37 cellular contexts compared by ENCODE assay signal in genomic region chr16:52076332-52077115, GRCh38.
"Had no signal": no experiment of that assay in that cellular context is flagged by ENCODE, and none has a peak within 500 bp of the region (broad histone marks: within the 10 kb centered on the region; RNA-seq: fewer than 3 reads in every experiment).

No MANE protein-coding gene starts in this region.

- H3K9ac ChIP-seq: SK-N-SH had no signal

- H3K4me1 Mint-ChIP-seq: activated CD4-positive, alpha-beta T cell treated with anti-CD3 and anti-CD28 coated beads for 36 hours; activated CD4-positive, alpha-beta T cell treated with anti-CD3 and anti-CD28 coated beads, Interleukin-2, amount 10 ng/mL, durations not matched to agents 7 days and 5 days; activated naive CD4-positive, alpha-beta T cell treated with anti-CD3 and anti-CD28 coated beads, Interleukin-2, amount 50 U/mL, for 24 hours; central memory CD8-positive, alpha-beta T cell; WTC11 had no signal

- H3K27ac ChIP-seq: adrenal gland, Peyer's patch, SJSA1 had no signal

- FAIRE-seq: TTC549 had no signal

- H3K36me3 ChIP-seq: adrenal gland, MG63, Peyer's patch, SJSA1 had no signal

- H3K9me2 ChIP-seq: SK-N-SH had no signal

- H3K9me3 ChIP-seq: adrenal gland, MG63, Peyer's patch, SJSA1, SK-N-SH had no signal

- DNase-seq: activated CD4-positive, alpha-beta T cell treated with anti-CD3 and anti-CD28 coated beads for 36 hours; activated CD4-positive, alpha-beta T cell treated with anti-CD3 and anti-CD28 coated beads, Interleukin-2, amount 10 ng/mL, durations not matched to agents 7 days and 5 days; activated CD4-positive, alpha-beta T cell treated with anti-CD3 and anti-CD28 coated beads, Interleukin-2, amount 50 U/mL, for 48 hours; activated CD8-positive, alpha-beta T cell treated with anti-CD3 and anti-CD28 coated beads, Interleukin-2, amount 10 ng/mL, durations not matched to agents 7 days and 5 days; activated gamma-delta T cell; activated naive CD4-positive, alpha-beta T cell treated with Interleukin-2 at 50 U/mL for 16 hours; activated T-cell treated with anti-CD3 and anti-CD28 coated beads, Interleukin-2, amount 50 U/mL, for 24 hours; adrenal gland; Kasumi-1; KG1; MG63; NCI-H1048; NCI-H1105 treated with DMSO at 0.1 percent for 48 hours; NCI-H1436; NCI-H1694; NCI-H1930; NCI-H2081 treated with DMSO at 0.1 percent for 48 hours; NCI-H2171 treated with DMSO at 0.1 percent for 48 hours; NCI-H2227 treated with DMSO at 0.1 percent for 48 hours; NCI-H446; NCI-H510A treated with DMSO at 0.1 percent for 48 hours; NCI-H69; PC-3; Peyer's patch; RPMI8226; SHP77 treated with DMSO at 0.1 percent for 48 hours; SK-N-SH had no signal

- H3K4me3 Mint-ChIP-seq: activated CD4-positive, alpha-beta T cell treated with anti-CD3 and anti-CD28 coated beads for 36 hours; activated CD4-positive, alpha-beta T cell treated with anti-CD3 and anti-CD28 coated beads, Interleukin-2, amount 10 ng/mL, durations not matched to agents 7 days and 5 days; activated CD8-positive, alpha-beta T cell treated with anti-CD3 and anti-CD28 coated beads, Interleukin-2, amount 10 ng/mL, durations not matched to agents 7 days and 5 days; activated naive CD4-positive, alpha-beta T cell treated with anti-CD3 and anti-CD28 coated beads, Interleukin-2, amount 50 U/mL, for 24 hours; activated T-cell treated with anti-CD3 and anti-CD28 coated beads, Interleukin-2, amount 50 U/mL, for 24 hours; brain; central memory CD8-positive, alpha-beta T cell; T-helper 1 cell treated with Interleukin-12 subunit alpha and Interleukin-12 subunit beta and Interleukin-4 antibody, amounts not matched to agents 30 μg/mL and 1 μg/mL, for 36 hours; T-helper 2 cell treated with Interferon-gamma antibody and Interleukin-4, amounts not matched to agents 5 μg/mL and 100 μg/mL, for 36 hours; WTC11 had no signal

- H3K36me3 Mint-ChIP-seq: activated naive CD4-positive, alpha-beta T cell treated with anti-CD3 and anti-CD28 coated beads, Interleukin-2, amount 50 U/mL, for 24 hours; brain; WTC11 had no signal

- H3K27ac Mint-ChIP-seq: activated CD4-positive, alpha-beta T cell treated with anti-CD3 and anti-CD28 coated beads for 36 hours; activated CD4-positive, alpha-beta T cell treated with anti-CD3 and anti-CD28 coated beads, Interleukin-2, amount 10 ng/mL, durations not matched to agents 7 days and 5 days; activated CD8-positive, alpha-beta T cell treated with anti-CD3 and anti-CD28 coated beads, Interleukin-2, amount 10 ng/mL, durations not matched to agents 7 days and 5 days; activated naive CD4-positive, alpha-beta T cell treated with anti-CD3 and anti-CD28 coated beads, Interleukin-2, amount 50 U/mL, for 24 hours; activated T-cell treated with anti-CD3 and anti-CD28 coated beads, Interleukin-2, amount 50 U/mL, for 24 hours; activated T-helper 2 cell treated with anti-CD3 and anti-CD28 coated beads, Interferon-gamma antibody, Interleukin-2, Interleukin-4, amounts not matched to agents 10 μg/mL and 5 μg/mL and 100 μg/mL, durations not matched to agents 14 hours and 24 hours and 36 hours; T-helper 1 cell treated with Interleukin-12 subunit alpha and Interleukin-12 subunit beta and Interleukin-4 antibody, amounts not matched to agents 30 μg/mL and 1 μg/mL, for 36 hours; T-helper 2 cell treated with Interferon-gamma antibody and Interleukin-4, amounts not matched to agents 5 μg/mL and 100 μg/mL, for 36 hours; WTC11 had no signal

- H3K4me3 ChIP-seq: adrenal gland, MG63, Peyer's patch, SJSA1 had no signal

- H3K27me3 Mint-ChIP-seq: activated CD4-positive, alpha-beta T cell treated with anti-CD3 and anti-CD28 coated beads for 36 hours; activated CD4-positive, alpha-beta T cell treated with anti-CD3 and anti-CD28 coated beads, Interleukin-2, amount 10 ng/mL, durations not matched to agents 7 days and 5 days; activated naive CD4-positive, alpha-beta T cell treated with anti-CD3 and anti-CD28 coated beads, Interleukin-2, amount 50 U/mL, for 24 hours; activated T-cell treated with anti-CD3 and anti-CD28 coated beads, Interleukin-2, amount 50 U/mL, for 24 hours; central memory CD8-positive, alpha-beta T cell had no signal

- H3K9me3 Mint-ChIP-seq: activated CD4-positive, alpha-beta T cell treated with anti-CD3 and anti-CD28 coated beads, Interleukin-2, amount 10 ng/mL, durations not matched to agents 7 days and 5 days; brain had no signal

- H3K4me2 ChIP-seq: SK-N-SH had no signal

- H3K27me3 ChIP-seq: adrenal gland, MG63, Peyer's patch, SJSA1 had no signal

- H3K4me1 ChIP-seq: adrenal gland, Peyer's patch, SJSA1 had no signal

- ATAC-seq: activated CD4-positive, alpha-beta T cell treated with anti-CD3 and anti-CD28 coated beads for 36 hours; activated CD4-positive, CD25-positive, alpha-beta regulatory T cell treated with anti-CD3 and anti-CD28 coated beads, Interleukin-2, amount 50 U/mL, for 24 hours; activated CD8-positive, alpha-beta T cell treated with anti-CD3 and anti-CD28 coated beads, Interleukin-2, amount 10 ng/mL, durations not matched to agents 7 days and 5 days; PC-3; WTC11 had no signal
